Comparison of ENCODE assay signal across 21 cellular contexts in genomic region chr14:102194856-102195255, GRCh38. TPM values are rescaled to one million over a fixed set of nuclear protein-coding genes. Genes with fewer than 3 reads are reported as not detected.
DNase-seq lines count a peak whose midpoint lies in the region; ATAC-seq and TF ChIP-seq lines count a peak whose summit lies in the region.
"Had no signal": no experiment of that assay in that cellular context is flagged by ENCODE, and none has a peak within 500 bp of the region (broad histone marks: within the 10 kb centered on the region; RNA-seq: fewer than 3 reads in every experiment).

No MANE protein-coding gene starts in this region.

- no peak overlapping the region for H3K27ac Mint-ChIP-seq in CD8-positive, alpha-beta T cell
- peak overlapping the region; percentile 35 for H3K27ac Mint-ChIP-seq in activated B cell treated with CpG ODN at 0.5 μM for 24 hours
- peak overlapping the region; percentile 37 for H3K27ac Mint-ChIP-seq in stimulated activated memory B cell treated with anti-CD40 and anti-IgM and Interleukin-4, amounts not matched to agents 10 μg/mL and 1 μg/mL and 100 μg/mL, for 72 hours

- no peaks in the 10 kb centered on the region for H3K9me3 ChIP-seq in CD8-positive, alpha-beta T cell (ENCODE audit: low read length)
- H3K9me3 ChIP-seq: BE2C had no signal

- CTCF ChIA-PET in CD8-positive, alpha-beta T cell (lab: Charles Lee) = interaction anchor here (0.5 kb wide), 1 partner anchor 18 kb away, joined by 3 read pairs; no protein-coding TSS in a partner anchor
- CTCF ChIA-PET in activated B cell treated with CpG ODN at 0.5 μM for 24 hours (lab: Charles Lee) = no interaction called here

- no peaks in the 10 kb centered on the region for H3K27me3 ChIP-seq in CD8-positive, alpha-beta T cell (ENCODE audit: insufficient read depth, low read length)
- H3K27me3 ChIP-seq: BE2C had no signal

- H3K4me3 Mint-ChIP-seq in CD8-positive, alpha-beta T cell = no peak overlapping the region
- no peak overlapping the region for H3K4me3 Mint-ChIP-seq in activated B cell treated with CpG ODN at 0.5 μM for 24 hours
- H3K4me3 Mint-ChIP-seq in stimulated activated memory B cell treated with anti-CD40 and anti-IgM and Interleukin-4, amounts not matched to agents 10 μg/mL and 1 μg/mL and 100 μg/mL, for 72 hours = no peak overlapping the region
- H3K4me3 Mint-ChIP-seq: CD4-positive, alpha-beta T cell had no signal

- peaks cover 65% of the 10 kb centered on the region for H3K4me1 Mint-ChIP-seq in CD8-positive, alpha-beta T cell (ENCODE audit: low read depth)
- H3K4me1 Mint-ChIP-seq in activated B cell treated with CpG ODN at 0.5 μM for 24 hours = peaks cover 41% of the 10 kb centered on the region
- H3K4me1 Mint-ChIP-seq in stimulated activated memory B cell treated with anti-CD40 and anti-IgM and Interleukin-4, amounts not matched to agents 10 μg/mL and 1 μg/mL and 100 μg/mL, for 72 hours = peaks cover 52% of the 10 kb centered on the region

- ATAC-seq in CD8-positive, alpha-beta T cell = no peak
- ATAC-seq in activated B cell treated with CpG ODN at 0.5 μM for 24 hours (ENCODE audit: low read depth) (peak; percentile 21), HG02623 (IDR thresholded peaks at IDR 0.05; ENCODE audit: unreplicated experiment) (no peak), GM21619 (IDR thresholded peaks at IDR 0.05; ENCODE audit: unreplicated experiment) (no peak), HG03469 (IDR thresholded peaks at IDR 0.05; ENCODE audit: unreplicated experiment) (no peak), HG03432 (IDR thresholded peaks at IDR 0.05; ENCODE audit: unreplicated experiment) (no peak)
- ATAC-seq in stimulated activated memory B cell treated with anti-CD40 and anti-IgM and Interleukin-4, amounts not matched to agents 10 μg/mL and 1 μg/mL and 100 μg/mL, for 72 hours = no peak

- H3K27me3 Mint-ChIP-seq in CD8-positive, alpha-beta T cell (ENCODE audit: low read depth) = no peaks in the 10 kb centered on the region
- no peaks in the 10 kb centered on the region for H3K27me3 Mint-ChIP-seq in activated B cell treated with CpG ODN at 0.5 μM for 24 hours
- no peaks in the 10 kb centered on the region for H3K27me3 Mint-ChIP-seq in stimulated activated memory B cell treated with anti-CD40 and anti-IgM and Interleukin-4, amounts not matched to agents 10 μg/mL and 1 μg/mL and 100 μg/mL, for 72 hours
- H3K27me3 Mint-ChIP-seq: CD4-positive, alpha-beta T cell had no signal

- intact Hi-C loops in CD8-positive, alpha-beta T cell (cut with DNase I, micrococcal nuclease) = no loop called here
- intact Hi-C loops in activated B cell treated with CpG ODN at 0.5 μM for 24 hours (cut with micrococcal nuclease) = no loop called here

- H3K4me3 ChIP-seq in CD8-positive, alpha-beta T cell (ENCODE audit: low read depth, low read length) = no peak overlapping the region
- H3K4me3 ChIP-seq: GM23248 had no signal

- H3K27ac ChIP-seq in CD8-positive, alpha-beta T cell (ENCODE audit: low read depth, low read length) = peak overlapping the region; percentile 4
- H3K27ac ChIP-seq: GM23248, KMS-11 had no signal

- H3K36me3 Mint-ChIP-seq in CD8-positive, alpha-beta T cell = peaks cover 56% of the 10 kb centered on the region
- peaks cover 55% of the 10 kb centered on the region for H3K36me3 Mint-ChIP-seq in activated B cell treated with CpG ODN at 0.5 μM for 24 hours (ENCODE audit: low read depth)
- H3K36me3 Mint-ChIP-seq in stimulated activated memory B cell treated with anti-CD40 and anti-IgM and Interleukin-4, amounts not matched to agents 10 μg/mL and 1 μg/mL and 100 μg/mL, for 72 hours = peaks cover 39% of the 10 kb centered on the region

- no peaks in the 10 kb centered on the region for H3K9me3 Mint-ChIP-seq in CD8-positive, alpha-beta T cell
- H3K9me3 Mint-ChIP-seq in activated B cell treated with CpG ODN at 0.5 μM for 24 hours = no peaks in the 10 kb centered on the region
- no peaks in the 10 kb centered on the region for H3K9me3 Mint-ChIP-seq in stimulated activated memory B cell treated with anti-CD40 and anti-IgM and Interleukin-4, amounts not matched to agents 10 μg/mL and 1 μg/mL and 100 μg/mL, for 72 hours
- H3K9me3 Mint-ChIP-seq: CD4-positive, alpha-beta T cell had no signal

- POLR2A ChIA-PET in CD8-positive, alpha-beta T cell (lab: Charles Lee) = no interaction called here
- POLR2A ChIA-PET in activated B cell treated with CpG ODN at 0.5 μM for 24 hours (lab: Charles Lee) = no interaction called here

- no peak for DNase-seq in CD8-positive, alpha-beta T cell
- DNase-seq in activated B cell treated with CpG ODN at 0.5 μM for 24 hours (no peak), epidermal melanocyte (ENCODE audit: insufficient read length, low spot score) (peak; percentile 11)
- DNase-seq: BE2C; Calu3; CD4-positive, alpha-beta T cell; DMS53; GM23248; HCEC 1CT; NCI-H1105; NCI-H1694 treated with DMSO at 0.1 percent for 48 hours; NCI-H2107; NCI-H2227 treated with DMSO at 0.1 percent for 48 hours; RPMI8226; SIG-M5 had no signal

- peaks cover 16% of the 10 kb centered on the region for H3K4me1 ChIP-seq in CD8-positive, alpha-beta T cell (ENCODE audit: insufficient read depth, low read length)

- TF ChIP-seq CTCF in CD8-positive, alpha-beta T cell (IDR thresholded peaks at IDR 0.05) = no peak
- TF ChIP-seq CTCF in activated B cell treated with CpG ODN at 0.5 μM for 24 hours (IDR thresholded peaks at IDR 0.05) = no peak

- H3K36me3 ChIP-seq in CD8-positive, alpha-beta T cell (ENCODE audit: insufficient read depth, low read length) = peaks cover 5% of the 10 kb centered on the region

RNA-seq across cellular contexts. Expression of gene WDR20, which starts 55.2 kb away (rescaled TPM):
- 10 to 100 TPM; 40.8 to 46.3 TPM for total RNA-seq in CD8-positive, alpha-beta T cell
- total RNA-seq in activated B cell treated with CpG ODN at 0.5 μM for 24 hours = 41.1 and 42.3 TPM in 2 replicates
